ENCODE assay signal across 1 cellular context in the genomic region with DNA sequence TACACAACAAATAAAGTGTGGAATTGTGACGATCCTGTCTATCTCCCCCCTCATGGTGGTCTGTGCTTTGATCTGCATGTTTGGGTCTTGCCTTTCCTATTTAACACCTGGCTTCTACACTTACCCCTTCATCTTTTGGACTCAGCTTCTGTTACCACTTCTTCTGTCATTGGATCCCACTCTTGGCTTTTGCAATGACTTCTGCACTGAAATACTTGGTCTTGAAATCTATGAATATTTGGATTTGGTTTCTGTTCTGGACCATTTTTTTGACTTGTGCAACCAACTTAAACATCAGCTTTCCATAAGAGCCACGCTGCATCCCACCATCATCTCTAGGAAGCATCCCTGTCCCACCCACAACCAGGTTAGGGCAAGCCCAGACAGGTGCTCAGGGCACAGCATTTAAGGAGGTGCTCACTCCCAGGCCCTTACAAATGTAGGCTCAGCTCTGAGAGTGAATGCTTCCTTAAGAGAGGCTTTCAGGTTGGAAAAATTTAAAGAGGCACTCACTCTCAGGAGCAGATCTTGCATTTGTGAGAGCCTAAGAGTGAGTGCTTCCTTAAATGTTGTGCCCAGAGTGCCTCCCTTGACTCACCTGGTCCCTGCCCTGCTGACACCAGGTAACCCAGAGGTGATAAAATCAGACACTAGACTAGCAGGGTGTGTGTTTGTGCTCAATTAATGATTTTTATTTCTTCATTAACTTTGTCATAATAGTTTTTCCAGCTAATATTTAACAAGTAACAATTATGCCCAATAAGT.
TF ChIP-seq lines count a peak whose summit lies in the region.

No MANE protein-coding gene starts in this region.

TF ChIP-seq in HCT116, 20 proteins besides CTCF, POLR2A, EP300 and RAD21 (continued from another document):
- TF ChIP-seq ZNF274 (IDR thresholded peaks at IDR 0.05; ENCODE audit: low read depth, low read length) (no peak), CBX3 (IDR thresholded peaks at IDR 0.05; ENCODE audit: low read depth) (no peak)
TF ChIP-seq in HCT116: peak in this region for 0.
